Comparison of ENCODE assay signal across 19 cellular contexts in the genomic region with DNA sequence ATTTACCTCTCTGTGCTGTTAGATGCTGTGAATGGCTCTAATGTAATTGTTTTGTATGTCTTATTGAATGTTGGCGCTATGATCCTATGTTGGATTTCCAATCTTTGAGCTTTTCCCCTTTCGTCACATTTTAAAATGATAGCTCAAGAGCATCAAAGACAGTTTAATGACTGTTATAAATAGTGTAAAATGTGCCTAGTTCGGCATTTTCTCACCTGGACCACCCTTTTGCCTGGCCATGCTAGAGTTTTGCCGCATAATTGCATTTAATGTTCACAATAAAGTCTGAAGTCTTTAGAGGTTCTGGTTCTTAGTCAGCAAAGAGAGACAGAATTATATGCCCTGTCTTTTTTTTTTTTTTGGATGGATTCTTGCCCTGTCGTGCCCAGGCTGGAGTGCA.
DNase-seq lines count a peak whose midpoint lies in the region; ATAC-seq, FAIRE-seq and TF ChIP-seq lines count a peak whose summit lies in the region.
"Had no signal": no experiment of that assay in that cellular context is flagged by ENCODE, and none has a peak within 500 bp of the region (broad histone marks: within the 10 kb centered on the region; RNA-seq: fewer than 3 reads in every experiment).

No MANE protein-coding gene starts in this region.

- H2AFZ ChIP-seq in IMR-90 (replicated peaks; ENCODE audit: low read length, poor library complexity) (no peak overlapping the region), K562 (ENCODE audit: low read depth, low read length) (no peak overlapping the region)
- H2AFZ ChIP-seq: GM23338 had no signal

- H3K36me3 ChIP-seq in IMR-90 (ENCODE audit: control insufficient read depth, insufficient read depth, low read length) (peaks cover 7% of the 10 kb centered on the region; the same call in 1 of the 2 replicates), K562 (ENCODE audit: control insufficient read depth, insufficient read depth, low read length) (no peaks in the 10 kb centered on the region)
- peaks cover 10% of the 10 kb centered on the region for H3K36me3 ChIP-seq in CD8-positive, alpha-beta T cell (ENCODE audit: insufficient read depth, low read length)
- H3K36me3 ChIP-seq in effector memory CD4-positive, alpha-beta T cell (ENCODE audit: control insufficient read depth, insufficient read depth, low read length) = peaks cover 34% of the 10 kb centered on the region

- TF ChIP-seq RAD21 in A549 (conservative IDR thresholded peaks at IDR 0.05 in 1 of 2, IDR thresholded peaks at IDR 0.05 in 1 of 2) (no peak), IMR-90 (IDR thresholded peaks at IDR 0.05; ENCODE audit: low read length) (no peak), K562 (CRISPR knock-in tag; conservative IDR thresholded peaks at IDR 0.05 in 1 of 2, IDR thresholded peaks at IDR 0.05 in 1 of 2) (no peak)

- WGBS in A549 (ENCODE audit: missing lambda C conversion rate) = 82% methylated on average over 5 of the region's 5 CpGs
- WGBS in IMR-90 (ENCODE audit: extremely low coverage in 2 of 2, insufficient read length in 1 of 2), 2 experiments = no CpG with 5 or more reads among the region's 5 CpGs
- 80% methylated on average over 4 of the region's 5 CpGs for WGBS in K562 (ENCODE audit: insufficient coverage, low coverage, missing lambda C conversion rate)

- H3K56ac ChIP-seq in IMR-90 (ENCODE audit: extremely low read depth, insufficient read depth, low read length) = no peak overlapping the region

- dilution Hi-C loops in IMR-90 (cut with HindIII; ENCODE audit: low sequenced_read_pairs, unreplicated experiment) = no loop called here

- H3K9me3 Mint-ChIP-seq in CD8-positive, alpha-beta T cell = no peaks in the 10 kb centered on the region
- H3K9me3 Mint-ChIP-seq: CD4-positive, CD25-positive, alpha-beta regulatory T cell; CD8-positive, alpha-beta memory T cell; GM23338; H9 had no signal

- H3K9me3 ChIP-seq in A549 (no peaks in the 10 kb centered on the region), IMR-90 (ENCODE audit: control insufficient read depth, insufficient read depth, low read length) (peaks cover 2% of the 10 kb centered on the region; the same call in 1 of the 2 replicates), K562 (replicated peaks; ENCODE audit: control insufficient read depth, insufficient read depth, low read depth, low read length) (no peaks in the 10 kb centered on the region)
- no peaks in the 10 kb centered on the region for H3K9me3 ChIP-seq in CD8-positive, alpha-beta T cell (ENCODE audit: low read length)
- H3K9me3 ChIP-seq in effector memory CD4-positive, alpha-beta T cell (ENCODE audit: control insufficient read depth, low read length) = no peaks in the 10 kb centered on the region

- ATAC-seq in A549 (no peak), IMR-90 (ENCODE audit: low read depth) (no peak), K562 (no peak)
- ATAC-seq in CD8-positive, alpha-beta T cell = no peak
- ATAC-seq: GM12878, GM23338, HCT116 had no signal

- H4K91ac ChIP-seq in IMR-90 (ENCODE audit: insufficient read depth, low read depth, low read length) = no peak overlapping the region

- TF ChIP-seq EP300 in A549 (IDR thresholded peaks at IDR 0.05) (no peak), K562 (IDR thresholded peaks at IDR 0.05; ENCODE audit: low read length) (no peak)

- no peak overlapping the region for H2AK5ac ChIP-seq in IMR-90 (ENCODE audit: low read depth, low read length)

- no peak overlapping the region for H3K9ac ChIP-seq in IMR-90 (ENCODE audit: low read depth, low read length)
- no peak overlapping the region for H3K9ac ChIP-seq in K562 (ENCODE audit: insufficient read depth in 1 of 2, low read depth in 2 of 2, low read length in 2 of 2)

- TF ChIP-seq CTCF in A549 (IDR thresholded peaks at IDR 0.05) (no peak), IMR-90 (conservative IDR thresholded peaks at IDR 0.05; ENCODE audit: low read depth, low read length) (no peak), K562 (IDR thresholded peaks at IDR 0.05 in 2 of 3, conservative IDR thresholded peaks at IDR 0.05 in 1 of 3; ENCODE audit: insufficient read depth in 2 of 3, low read depth in 1 of 3, low read length in 3 of 3) (no peak)
- no peak for TF ChIP-seq CTCF in CD8-positive, alpha-beta T cell (IDR thresholded peaks at IDR 0.05)

- no peaks in the 10 kb centered on the region for H3K4me1 Mint-ChIP-seq in CD8-positive, alpha-beta T cell (ENCODE audit: low read depth)
- H3K4me1 Mint-ChIP-seq: CD4-positive, CD25-positive, alpha-beta regulatory T cell; GM23338; H9 had no signal

- H3K27me3 Mint-ChIP-seq in CD8-positive, alpha-beta T cell (ENCODE audit: low read depth) = no peaks in the 10 kb centered on the region
- H3K27me3 Mint-ChIP-seq: CD4-positive, CD25-positive, alpha-beta regulatory T cell; CD8-positive, alpha-beta memory T cell had no signal

- POLR2A ChIA-PET in A549 (lab: Yijun Ruan, JAX) = no interaction called here
- POLR2A ChIA-PET in IMR-90 (lab: Charles Lee; ENCODE audit: unreplicated experiment) = no interaction called here
- POLR2A ChIA-PET in K562 (lab: Yijun Ruan, JAX) = interaction anchor here (0.7 to 1.4 kb wide), 2 partner anchors 12 to 293 kb away, joined by 3 read pairs; no protein-coding TSS in a partner anchor
- POLR2A ChIA-PET in CD8-positive, alpha-beta T cell (lab: Charles Lee) = no interaction called here

- H3K27ac Mint-ChIP-seq in CD8-positive, alpha-beta T cell = no peak overlapping the region
- H3K27ac Mint-ChIP-seq: CD8-positive, alpha-beta memory T cell; GM23338; H9 had no signal

- H3K9me1 ChIP-seq in IMR-90 (ENCODE audit: insufficient read depth, low read length) (no peaks in the 10 kb centered on the region), K562 (ENCODE audit: control insufficient read depth, insufficient read depth, low read length) (no peaks in the 10 kb centered on the region)

- no peak overlapping the region for H3K4me2 ChIP-seq in A549
- H3K4me2 ChIP-seq in IMR-90 (ENCODE audit: low read depth, low read length) = no peak overlapping the region
- no peak overlapping the region for H3K4me2 ChIP-seq in K562 (ENCODE audit: insufficient read depth, low read length)
- H3K4me2 ChIP-seq: GM23338 had no signal

- TF ChIP-seq POLR2A in A549 (IDR thresholded peaks at IDR 0.05; ENCODE audit: low read length) = no peak
- TF ChIP-seq POLR2A in IMR-90 (IDR thresholded peaks at IDR 0.05; ENCODE audit: low read depth, low read length) = no peak
- TF ChIP-seq POLR2A in K562 (conservative IDR thresholded peaks at IDR 0.05) = no peak

- H3K27ac ChIP-seq in A549 (no peak overlapping the region), IMR-90 (ENCODE audit: insufficient read depth, low read length) (no peak overlapping the region), K562 (ENCODE audit: extremely low read depth, low read depth, low read length) (no peak overlapping the region)
- H3K27ac ChIP-seq in CD8-positive, alpha-beta T cell (ENCODE audit: low read depth, low read length) = no peak overlapping the region
- H3K27ac ChIP-seq in effector memory CD4-positive, alpha-beta T cell (ENCODE audit: insufficient read depth, low read length, poor library complexity, severe bottlenecking) = no peak overlapping the region
- H3K27ac ChIP-seq: C4-2B had no signal

- CTCF ChIA-PET in A549 (lab: Yijun Ruan, JAX) (no interaction called here), IMR-90 (lab: Yijun Ruan, JAX) (no interaction called here), K562 (lab: Yijun Ruan, JAX; ENCODE audit: low intra/inter-chr PET ratio) (no interaction called here)
- CTCF ChIA-PET in CD8-positive, alpha-beta T cell (lab: Charles Lee) = no interaction called here

- no peak overlapping the region for H2BK120ac ChIP-seq in IMR-90 (ENCODE audit: low read depth, low read length)

- FAIRE-seq in A549 (lab: Jason Lieb, UNC) (no peak), K562 (lab: Jason Lieb, UNC) (no peak)
- FAIRE-seq: D721Med, GM12878, GM18507 had no signal

- H3K36me3 Mint-ChIP-seq in CD8-positive, alpha-beta T cell = peaks cover 77% of the 10 kb centered on the region

- H4K20me1 ChIP-seq in IMR-90 (ENCODE audit: insufficient read depth, low read length) = no peaks in the 10 kb centered on the region
- no peaks in the 10 kb centered on the region; the same call in 1 of the 2 replicates for H4K20me1 ChIP-seq in K562 (replicated peaks; ENCODE audit: control insufficient read depth, insufficient read depth, low read length)

- no peak overlapping the region for H2AK9ac ChIP-seq in IMR-90 (replicated peaks; ENCODE audit: low read depth, low read length, poor library complexity)

- DNase-seq in A549 (ENCODE audit: low read depth in 1 of 2, low spot score in 1 of 2) = no peak
- no peak for DNase-seq in IMR-90
- no peak for DNase-seq in K562 (ENCODE audit: extremely low read depth in 1 of 4, low spot score in 3 of 4)
- DNase-seq in CD8-positive, alpha-beta T cell = no peak
- no peak for DNase-seq in hippocampal formation (lab: John Stamatoyannopoulos, UW)
- DNase-seq in effector memory CD4-positive, alpha-beta T cell = no peak
- DNase-seq: 8988T; CD4-positive, CD25-positive, alpha-beta regulatory T cell; CD8-positive, alpha-beta memory T cell; DMS 273 treated with DMSO at 0.1 percent for 48 hours; DMS79; GDM1; H9 had no signal

- H2BK5ac ChIP-seq in IMR-90 (ENCODE audit: low read depth, low read length, poor library complexity, severe bottlenecking) = no peak overlapping the region

- no peak overlapping the region for H4K8ac ChIP-seq in IMR-90 (ENCODE audit: low read depth in 2 of 2, low read length in 2 of 2)

- H3K4me3 ChIP-seq in A549 (no peak overlapping the region), IMR-90 (ENCODE audit: insufficient read depth, low read depth, low read length) (no peak overlapping the region), K562 (no peak overlapping the region)
- H3K4me3 ChIP-seq in CD8-positive, alpha-beta T cell (ENCODE audit: low read depth, low read length) = no peak overlapping the region
- H3K4me3 ChIP-seq in effector memory CD4-positive, alpha-beta T cell (ENCODE audit: insufficient read depth, low read depth, low read length, poor library complexity, severe bottlenecking) = no peak overlapping the region
- H3K4me3 ChIP-seq: GM12878, GM23338 had no signal

- H3K27me3 ChIP-seq in IMR-90 (ENCODE audit: control insufficient read depth, insufficient read depth, low read length) (no peaks in the 10 kb centered on the region), K562 (ENCODE audit: control insufficient read depth in 2 of 2, insufficient read depth in 2 of 2, low read length in 2 of 2) (no peaks in the 10 kb centered on the region)
- H3K27me3 ChIP-seq in CD8-positive, alpha-beta T cell (ENCODE audit: insufficient read depth, low read length) = no peaks in the 10 kb centered on the region
- H3K27me3 ChIP-seq in effector memory CD4-positive, alpha-beta T cell (replicated peaks; ENCODE audit: control insufficient read depth, insufficient read depth, low read length, poor library complexity, severe bottlenecking) = no peaks in the 10 kb centered on the region

- no peaks in the 10 kb centered on the region for H3K79me2 ChIP-seq in K562 (ENCODE audit: control insufficient read depth, insufficient read depth, low read length)

- BruUV-seq in IMR-90 (replicated peaks; lab: Mats Ljungman, UMichigan) (no TSS peak), K562 (replicated peaks; lab: Mats Ljungman, UMichigan) (no TSS peak)

- H3K4me3 Mint-ChIP-seq in CD8-positive, alpha-beta T cell = no peak overlapping the region
- H3K4me3 Mint-ChIP-seq: CD4-positive, CD25-positive, alpha-beta regulatory T cell; CD8-positive, alpha-beta memory T cell; GM23338; H9 had no signal

- intact Hi-C loops in IMR-90 (cut with micrococcal nuclease) = no loop called here
- intact Hi-C loops in K562 (cut with micrococcal nuclease) = no loop called here
- intact Hi-C loops in CD8-positive, alpha-beta T cell (cut with DNase I, micrococcal nuclease) = no loop called here

- H3K79me1 ChIP-seq in IMR-90 (ENCODE audit: low read depth in 1 of 2, low read length in 2 of 2) = no peaks in the 10 kb centered on the region

- H3K14ac ChIP-seq in IMR-90 (replicated peaks; ENCODE audit: low read depth, low read length) = no peak overlapping the region

- no peak overlapping the region for H4K5ac ChIP-seq in IMR-90 (ENCODE audit: low read depth, low read length)

- H3K18ac ChIP-seq in IMR-90 (ENCODE audit: low read depth, low read length) = no peak overlapping the region

- no peak overlapping the region for H2BK15ac ChIP-seq in IMR-90 (ENCODE audit: low read depth, low read length)

- in situ Hi-C loops in IMR-90 (cut with MboI; ENCODE audit: low sequenced_read_pairs) (no loop called here), K562 (cut with MboI) (no loop called here)

- H3K23ac ChIP-seq in IMR-90 (ENCODE audit: low read depth, low read length) = no peak overlapping the region

- no peak overlapping the region for H2BK20ac ChIP-seq in IMR-90 (ENCODE audit: low read depth, low read length)

- H3K4me1 ChIP-seq in A549 (no peaks in the 10 kb centered on the region), IMR-90 (ENCODE audit: control insufficient read depth, insufficient read depth, low read length) (peaks cover 2% of the 10 kb centered on the region; the same call in 1 of the 2 replicates), K562 (replicated peaks in 1 of 2; ENCODE audit: control insufficient read depth in 2 of 2, insufficient read depth in 2 of 2, low read length in 2 of 2) (peaks cover 0 to 3% of the 10 kb centered on the region in 2 experiments; a peak in 1 of 5 replicates)
- H3K4me1 ChIP-seq in CD8-positive, alpha-beta T cell (ENCODE audit: insufficient read depth, low read length) = no peaks in the 10 kb centered on the region
- no peaks in the 10 kb centered on the region for H3K4me1 ChIP-seq in effector memory CD4-positive, alpha-beta T cell (ENCODE audit: control insufficient read depth, insufficient read depth, low read length, poor library complexity, severe bottlenecking)

- no peak overlapping the region for H3K4ac ChIP-seq in IMR-90 (ENCODE audit: low read depth, low read length)

Comparison
In these comparisons a context has a peak if more than half of its experiments do, and no peak if none do; other contexts are left out.
1. Of the 35 proteins assayed by ChIP-seq in both K562 and A549: peak only in K562: none; only in A549: none; in both: MAFK; in neither: 34.